ENCODE assay signal across 8 cellular contexts in the genomic region with DNA sequence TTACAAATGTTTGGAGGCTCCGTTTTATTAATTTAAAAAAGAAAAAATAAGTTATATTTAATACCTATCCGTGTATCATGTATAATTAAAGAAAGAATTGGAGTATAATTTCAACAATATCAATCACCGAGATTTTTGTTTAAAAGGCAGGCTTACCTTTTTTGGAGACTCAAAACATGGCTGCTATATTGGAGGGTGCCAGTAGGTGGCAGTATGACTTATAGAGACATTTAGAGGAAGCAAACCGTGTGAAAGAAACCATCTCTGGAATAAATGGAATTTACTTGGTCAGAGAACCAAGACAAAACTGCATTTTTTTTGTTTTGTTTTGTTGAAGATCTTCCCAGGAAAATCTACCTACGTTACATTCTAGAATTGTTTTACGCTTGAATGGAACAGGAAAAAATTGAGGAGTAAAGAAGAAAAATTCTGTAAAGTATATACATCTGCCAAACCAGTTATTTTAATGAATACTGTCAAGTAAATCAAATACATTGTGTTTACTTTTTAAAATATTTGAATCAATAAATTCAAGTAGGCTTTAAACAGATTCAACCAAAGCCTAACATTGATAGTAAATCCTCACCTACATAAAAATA.
DNase-seq lines count a peak whose midpoint lies in the region; FAIRE-seq and TF ChIP-seq lines count a peak whose summit lies in the region.

No MANE protein-coding gene starts in this region.

- H3K9me3 ChIP-seq in OCI-LY3 (ENCODE audit: insufficient read depth, low read length) (no peaks in the 10 kb centered on the region), small intestine (ENCODE audit: control insufficient read depth, low read depth) (no peaks in the 10 kb centered on the region)

- 58 to 65% (median 60%) methylated on average over 6 of the region's 6 CpGs for WGBS in small intestine, 3 donors

- no peaks in the 10 kb centered on the region for H3K79me2 ChIP-seq in OCI-LY3 (ENCODE audit: low read length)

- no peak overlapping the region for H3K9ac ChIP-seq in OCI-LY3 (ENCODE audit: low read length)

- H3K4me3 ChIP-seq in OCI-LY3 (ENCODE audit: low read length) = no peak overlapping the region
- H3K4me3 ChIP-seq in foreskin fibroblast (ENCODE audit: low read depth in 1 of 2, low read length in 2 of 2) = no peak overlapping the region
- H3K4me3 ChIP-seq in small intestine (ENCODE audit: low read depth in 1 of 2, low read length in 2 of 2) = no peak overlapping the region

- H3K27me3 ChIP-seq in OCI-LY3 (ENCODE audit: low read depth, low read length) (no peaks in the 10 kb centered on the region), small intestine (ENCODE audit: control insufficient read depth in 2 of 2, insufficient read depth in 2 of 2, low read length in 2 of 2) (no peaks in the 10 kb centered on the region)

- TF ChIP-seq CTCF in OCI-LY3 (IDR thresholded peaks at IDR 0.05; ENCODE audit: low read depth, low read length) (peak; percentile 76), foreskin fibroblast (IDR thresholded peaks at IDR 0.05; ENCODE audit: low read depth, low read length) (peak; percentile 74)

- no peak overlapping the region for H3K27ac ChIP-seq in OCI-LY3 (ENCODE audit: low read length)
- H3K27ac ChIP-seq in small intestine (ENCODE audit: low read depth in 1 of 2, low read length in 1 of 2) = no peak overlapping the region

- 0 out of 2 replicates have a peak overlapping the region, but pooled peaks have one; percentile 39 for H2AFZ ChIP-seq in OCI-LY3 (ENCODE audit: low read depth, low read length)

- no peaks in the 10 kb centered on the region for H4K20me1 ChIP-seq in OCI-LY3 (ENCODE audit: insufficient read depth, low read length)

- H3K4me2 ChIP-seq in OCI-LY3 (ENCODE audit: low read length) = peak overlapping the region; percentile 15; the same call in 1 of the 2 replicates

- no peak for FAIRE-seq in small intestine (lab: Jason Lieb, UNC)

- H3K4me1 ChIP-seq in OCI-LY3 (ENCODE audit: low read length) = peaks cover 13% of the 10 kb centered on the region
- no peaks in the 10 kb centered on the region for H3K4me1 ChIP-seq in small intestine (ENCODE audit: control insufficient read depth in 2 of 2, insufficient read depth in 1 of 2, low read depth in 1 of 2, low read length in 1 of 2)

- H3K36me3 ChIP-seq in OCI-LY3 (replicated peaks; ENCODE audit: low read depth, low read length) = no peaks in the 10 kb centered on the region
- no peaks in the 10 kb centered on the region for H3K36me3 ChIP-seq in small intestine (ENCODE audit: control insufficient read depth in 2 of 2, insufficient read depth in 2 of 2, low read length in 2 of 2)

- DNase-seq in activated gamma-delta T cell treated with Interleukin-2 at 50 U/mL for 16 hours (peak; percentile 53), activated gamma-delta T cell (lab: John Stamatoyannopoulos, UW) (no peak), foreskin fibroblast (peak; percentile 15 to 59), small intestine (peak; percentile 41), ureter (ENCODE audit: low spot score) (no peak), cerebellum (ENCODE audit: low spot score) (no peak)
- DNase-seq in activated T-cell treated with anti-CD3 and anti-CD28 coated beads, Interleukin-2, amount 50 U/mL, for 1 hour = peak; percentile 35

Comparison
In these comparisons a context has a peak if more than half of its experiments do, and no peak if none do; other contexts are left out.
1. DNase-seq: peak in activated gamma-delta T cell treated with Interleukin-2 at 50 U/mL for 16 hours (single experiment), activated T-cell treated with anti-CD3 and anti-CD28 coated beads, Interleukin-2, amount 50 U/mL, for 1 hour (single experiment), foreskin fibroblast (2 of 2) and small intestine (single experiment); none in activated gamma-delta T cell (single experiment), ureter (single experiment) and cerebellum (single experiment).